Comparison of ENCODE assay signal across 10 cellular contexts in the genomic region with DNA sequence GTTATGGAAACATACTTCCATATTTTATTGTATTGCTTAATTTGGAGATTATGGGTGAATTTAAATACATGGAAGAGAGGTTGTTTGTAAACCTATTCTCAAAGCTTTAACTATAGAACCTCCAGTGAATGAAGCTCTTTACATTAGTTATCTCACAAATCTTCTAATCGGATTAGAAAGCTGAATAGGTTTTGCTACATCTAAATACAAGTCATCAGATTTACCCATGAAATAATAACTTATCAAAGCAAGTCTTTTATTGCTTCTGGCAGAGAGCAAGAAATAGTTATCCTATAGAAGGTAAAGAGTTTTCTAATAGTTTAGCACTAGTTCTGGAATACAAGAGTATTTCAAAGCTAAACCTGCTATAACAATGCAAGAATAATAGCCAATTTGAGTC.
"Had no signal": no experiment of that assay in that cellular context is flagged by ENCODE, and none has a peak within 500 bp of the region (broad histone marks: within the 10 kb centered on the region; RNA-seq: fewer than 3 reads in every experiment).

No MANE protein-coding gene starts in this region.

- H3K27ac ChIP-seq: GM23248, HL-60 had no signal

- DNase-seq: GM23248, GOT3, H7, HFFc6, KG1 had no signal

- H2AFZ ChIP-seq: GM23248 had no signal

- H3K9me3 ChIP-seq: HAP-1 had no signal

- H3K9ac ChIP-seq: GM23248 had no signal

- FAIRE-seq: HepG2 had no signal

- H3K9me3 Mint-ChIP-seq: HFFc6, IgD-negative memory B cell had no signal

- ATAC-seq: HCT116, HepG2 had no signal

- H3K4me3 ChIP-seq: GM23248, HAP-1 had no signal

- H3K4me3 Mint-ChIP-seq: HFFc6, IgD-negative memory B cell had no signal

- H3K27me3 Mint-ChIP-seq: IgD-negative memory B cell had no signal

- H3K27ac Mint-ChIP-seq: HFFc6 had no signal
